In the genomic region with DNA sequence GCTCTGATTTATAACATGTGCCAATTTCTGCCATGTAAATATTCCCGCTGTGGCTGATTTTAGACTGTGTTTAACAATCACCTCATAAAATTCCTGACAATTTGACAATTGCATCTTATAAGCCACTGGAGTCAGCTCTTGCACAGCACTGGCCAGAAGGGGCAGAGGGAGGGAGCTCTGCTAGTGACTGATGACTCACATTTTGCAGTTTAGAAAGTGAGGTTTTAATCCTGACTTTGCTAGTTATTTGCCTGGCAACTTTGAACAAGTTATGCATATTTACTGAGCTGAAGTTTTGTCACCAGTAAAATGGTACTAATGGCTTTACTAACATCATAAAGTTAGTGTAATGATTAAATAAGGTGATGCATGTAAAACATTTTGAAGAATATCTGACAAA, we compare ENCODE assay signal across 2 cellular contexts.
TF ChIP-seq lines count a peak whose summit lies in the region.

No MANE protein-coding gene starts in this region.

TF ChIP-seq in SK-N-SH, 30 proteins besides CTCF, POLR2A, EP300 and RAD21 (continued from another document):
- TF ChIP-seq EZH2phosphoT487 (IDR thresholded peaks at IDR 0.05; ENCODE audit: borderline replicate concordance, low read depth) = no peak
- TF ChIP-seq, protein P1, sequence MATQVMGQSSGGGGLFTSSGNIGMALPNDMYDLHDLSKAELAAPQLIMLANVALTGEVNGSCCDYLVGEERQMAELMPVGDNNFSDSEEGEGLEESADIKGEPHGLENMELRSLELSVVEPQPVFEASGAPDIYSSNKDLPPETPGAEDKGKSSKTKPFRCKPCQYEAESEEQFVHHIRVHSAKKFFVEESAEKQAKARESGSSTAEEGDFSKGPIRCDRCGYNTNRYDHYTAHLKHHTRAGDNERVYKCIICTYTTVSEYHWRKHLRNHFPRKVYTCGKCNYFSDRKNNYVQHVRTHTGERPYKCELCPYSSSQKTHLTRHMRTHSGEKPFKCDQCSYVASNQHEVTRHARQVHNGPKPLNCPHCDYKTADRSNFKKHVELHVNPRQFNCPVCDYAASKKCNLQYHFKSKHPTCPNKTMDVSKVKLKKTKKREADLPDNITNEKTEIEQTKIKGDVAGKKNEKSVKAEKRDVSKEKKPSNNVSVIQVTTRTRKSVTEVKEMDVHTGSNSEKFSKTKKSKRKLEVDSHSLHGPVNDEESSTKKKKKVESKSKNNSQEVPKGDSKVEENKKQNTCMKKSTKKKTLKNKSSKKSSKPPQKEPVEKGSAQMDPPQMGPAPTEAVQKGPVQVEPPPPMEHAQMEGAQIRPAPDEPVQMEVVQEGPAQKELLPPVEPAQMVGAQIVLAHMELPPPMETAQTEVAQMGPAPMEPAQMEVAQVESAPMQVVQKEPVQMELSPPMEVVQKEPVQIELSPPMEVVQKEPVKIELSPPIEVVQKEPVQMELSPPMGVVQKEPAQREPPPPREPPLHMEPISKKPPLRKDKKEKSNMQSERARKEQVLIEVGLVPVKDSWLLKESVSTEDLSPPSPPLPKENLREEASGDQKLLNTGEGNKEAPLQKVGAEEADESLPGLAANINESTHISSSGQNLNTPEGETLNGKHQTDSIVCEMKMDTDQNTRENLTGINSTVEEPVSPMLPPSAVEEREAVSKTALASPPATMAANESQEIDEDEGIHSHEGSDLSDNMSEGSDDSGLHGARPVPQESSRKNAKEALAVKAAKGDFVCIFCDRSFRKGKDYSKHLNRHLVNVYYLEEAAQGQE (IDR thresholded peaks at IDR 0.05; ENCODE audit: low read depth, low read length) = no peak

TF ChIP-seq in SK-N-SH treated with all-trans-retinoic acid at 6 μM for 48 hours, 23 proteins besides CTCF, POLR2A, EP300 and RAD21 (continued from another document):
- TF ChIP-seq, protein P2, sequence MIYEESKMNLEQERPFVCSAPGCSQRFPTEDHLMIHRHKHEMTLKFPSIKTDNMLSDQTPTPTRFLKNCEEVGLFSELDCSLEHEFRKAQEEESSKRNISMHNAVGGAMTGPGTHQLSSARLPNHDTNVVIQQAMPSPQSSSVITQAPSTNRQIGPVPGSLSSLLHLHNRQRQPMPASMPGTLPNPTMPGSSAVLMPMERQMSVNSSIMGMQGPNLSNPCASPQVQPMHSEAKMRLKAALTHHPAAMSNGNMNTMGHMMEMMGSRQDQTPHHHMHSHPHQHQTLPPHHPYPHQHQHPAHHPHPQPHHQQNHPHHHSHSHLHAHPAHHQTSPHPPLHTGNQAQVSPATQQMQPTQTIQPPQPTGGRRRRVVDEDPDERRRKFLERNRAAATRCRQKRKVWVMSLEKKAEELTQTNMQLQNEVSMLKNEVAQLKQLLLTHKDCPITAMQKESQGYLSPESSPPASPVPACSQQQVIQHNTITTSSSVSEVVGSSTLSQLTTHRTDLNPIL (CRISPR knock-in tag; IDR thresholded peaks at IDR 0.05; ENCODE audit: low read depth) = no peak
- TF ChIP-seq BACH2 (CRISPR knock-in tag; IDR thresholded peaks at IDR 0.05; ENCODE audit: borderline replicate concordance) (no peak), CSDC2 (CRISPR knock-in tag; IDR thresholded peaks at IDR 0.05) (no peak), ZC3H10 (CRISPR knock-in tag; IDR thresholded peaks at IDR 0.05) (no peak), TOX (CRISPR knock-in tag; IDR thresholded peaks at IDR 0.05; ENCODE audit: borderline replicate concordance) (no peak), TCF4 (CRISPR knock-in tag; IDR thresholded peaks at IDR 0.05; ENCODE audit: borderline replicate concordance) (no peak), GLIS3 (CRISPR knock-in tag; IDR thresholded peaks at IDR 0.05) (no peak), ESRRG (CRISPR knock-in tag; IDR thresholded peaks at IDR 0.05) (no peak), PPARA (CRISPR knock-in tag; IDR thresholded peaks at IDR 0.05; ENCODE audit: borderline replicate concordance) (no peak), ISL1 (CRISPR knock-in tag; IDR thresholded peaks at IDR 0.05) (no peak), ZFP30 (CRISPR knock-in tag; IDR thresholded peaks at IDR 0.05) (no peak), ZNF70 (CRISPR knock-in tag; IDR thresholded peaks at IDR 0.05) (no peak), ZNF565 (CRISPR knock-in tag; conservative IDR thresholded peaks at IDR 0.05; ENCODE audit: low read depth) (no peak), ARNTL (CRISPR knock-in tag; IDR thresholded peaks at IDR 0.05; ENCODE audit: borderline replicate concordance, low read depth) (no peak)
- TF ChIP-seq, protein P3, sequence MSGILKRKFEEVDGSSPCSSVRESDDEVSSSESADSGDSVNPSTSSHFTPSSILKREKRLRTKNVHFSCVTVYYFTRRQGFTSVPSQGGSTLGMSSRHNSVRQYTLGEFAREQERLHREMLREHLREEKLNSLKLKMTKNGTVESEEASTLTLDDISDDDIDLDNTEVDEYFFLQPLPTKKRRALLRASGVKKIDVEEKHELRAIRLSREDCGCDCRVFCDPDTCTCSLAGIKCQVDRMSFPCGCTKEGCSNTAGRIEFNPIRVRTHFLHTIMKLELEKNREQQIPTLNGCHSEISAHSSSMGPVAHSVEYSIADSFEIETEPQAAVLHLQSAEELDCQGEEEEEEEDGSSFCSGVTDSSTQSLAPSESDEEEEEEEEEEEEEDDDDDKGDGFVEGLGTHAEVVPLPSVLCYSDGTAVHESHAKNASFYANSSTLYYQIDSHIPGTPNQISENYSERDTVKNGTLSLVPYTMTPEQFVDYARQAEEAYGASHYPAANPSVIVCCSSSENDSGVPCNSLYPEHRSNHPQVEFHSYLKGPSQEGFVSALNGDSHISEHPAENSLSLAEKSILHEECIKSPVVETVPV (CRISPR knock-in tag; IDR thresholded peaks at IDR 0.05) = no peak
- TF ChIP-seq, protein P4, sequence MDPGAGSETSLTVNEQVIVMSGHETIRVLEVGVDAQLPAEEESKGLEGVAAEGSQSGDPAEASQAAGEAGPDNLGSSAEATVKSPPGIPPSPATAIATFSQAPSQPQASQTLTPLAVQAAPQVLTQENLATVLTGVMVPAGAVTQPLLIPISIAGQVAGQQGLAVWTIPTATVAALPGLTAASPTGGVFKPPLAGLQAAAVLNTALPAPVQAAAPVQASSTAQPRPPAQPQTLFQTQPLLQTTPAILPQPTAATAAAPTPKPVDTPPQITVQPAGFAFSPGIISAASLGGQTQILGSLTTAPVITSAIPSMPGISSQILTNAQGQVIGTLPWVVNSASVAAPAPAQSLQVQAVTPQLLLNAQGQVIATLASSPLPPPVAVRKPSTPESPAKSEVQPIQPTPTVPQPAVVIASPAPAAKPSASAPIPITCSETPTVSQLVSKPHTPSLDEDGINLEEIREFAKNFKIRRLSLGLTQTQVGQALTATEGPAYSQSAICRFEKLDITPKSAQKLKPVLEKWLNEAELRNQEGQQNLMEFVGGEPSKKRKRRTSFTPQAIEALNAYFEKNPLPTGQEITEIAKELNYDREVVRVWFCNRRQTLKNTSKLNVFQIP (CRISPR knock-in tag; IDR thresholded peaks at IDR 0.05; ENCODE audit: borderline replicate concordance, low read depth) = no peak
